Comparison of ENCODE assay signal across 25 cellular contexts in the genomic region with DNA sequence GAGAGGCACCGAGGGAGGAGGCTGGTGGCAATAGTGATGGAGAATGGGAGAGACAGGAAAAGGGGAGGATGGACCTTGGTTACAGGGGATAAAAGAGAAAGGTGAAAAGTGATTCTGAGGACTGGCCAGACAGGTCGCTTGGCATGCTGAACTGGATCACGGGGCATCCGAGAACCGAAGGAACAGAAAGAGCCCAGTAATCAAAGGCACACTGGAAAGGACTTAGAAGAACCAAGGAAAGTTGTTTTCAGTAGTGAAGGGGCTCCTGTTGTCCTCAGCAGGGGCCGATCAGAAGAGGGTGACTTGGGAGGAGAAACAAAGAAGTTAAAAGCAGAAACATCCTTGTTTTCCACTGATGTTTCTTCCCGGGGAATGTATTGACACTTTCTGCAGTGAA. TPM values are rescaled to one million over a fixed set of nuclear protein-coding genes. Genes with fewer than 3 reads are reported as not detected.
DNase-seq lines count a peak whose midpoint lies in the region; ATAC-seq and TF ChIP-seq lines count a peak whose summit lies in the region.
"Had no signal": no experiment of that assay in that cellular context is flagged by ENCODE, and none has a peak within 500 bp of the region (broad histone marks: within the 10 kb centered on the region; RNA-seq: fewer than 3 reads in every experiment).

No MANE protein-coding gene starts in this region.

- no peak for DNase-seq in activated CD4-positive, alpha-beta T cell treated with anti-CD3 and anti-CD28 coated beads, Interleukin-2, amount 10 ng/mL, durations not matched to agents 24 days and 14 days
- DNase-seq in activated CD4-positive, alpha-beta T cell treated with anti-CD3 and anti-CD28 coated beads, Interleukin-2, amount 50 U/mL, for 48 hours: no peak
- no peak for DNase-seq in activated CD8-positive, alpha-beta memory T cell treated with anti-CD3 and anti-CD28 coated beads, Interleukin-2, amount 10 ng/mL, durations not matched to agents 7 days and 5 days
- DNase-seq in lower lobe of right lung (no peak), osteocyte (ENCODE audit: extremely low spot score, unreplicated experiment) (no peak), NAMALWA (ENCODE audit: low spot score) (no peak)
- DNase-seq in stimulated activated naive B cell treated with anti-CD40 and anti-IgM and Interleukin-4, amounts not matched to agents 10 μg/mL and 1 μg/mL and 100 μg/mL, for 72 hours: no peak
- DNase-seq: 8988T; activated CD4-positive, alpha-beta T cell treated with anti-CD3 and anti-CD28 coated beads for 1 hour; activated naive CD4-positive, alpha-beta T cell treated with Interleukin-2 at 50 U/mL for 16 hours; anterior cingulate cortex; kidney; NCI-H1436; NCI-H526 treated with DMSO at 0.1 percent for 48 hours; OCI-M1; Right ventricle myocardium superior; stimulated activated CD4-positive, alpha-beta T cell treated with anti-CD3 and anti-CD28 coated beads, Interleukin-2, amount 100 ng/mL, for 24 hours; SW 1271; trophoblast cell had no signal

- H3K9me3 Mint-ChIP-seq in activated CD4-positive, alpha-beta T cell treated with anti-CD3 and anti-CD28 coated beads, Interleukin-2, amount 10 ng/mL, durations not matched to agents 24 days and 14 days: no peaks in the 10 kb centered on the region
- H3K9me3 Mint-ChIP-seq in activated CD8-positive, alpha-beta memory T cell treated with anti-CD3 and anti-CD28 coated beads, Interleukin-2, amount 10 ng/mL, durations not matched to agents 7 days and 5 days (ENCODE audit: low read depth): no peaks in the 10 kb centered on the region
- H3K9me3 Mint-ChIP-seq in stimulated activated naive B cell treated with anti-CD40 and anti-IgM and Interleukin-4, amounts not matched to agents 10 μg/mL and 1 μg/mL and 100 μg/mL, for 72 hours: no peaks in the 10 kb centered on the region
- H3K9me3 Mint-ChIP-seq in osteocyte (ENCODE audit: unreplicated experiment): no peaks in the 10 kb centered on the region
- H3K9me3 Mint-ChIP-seq: memory B cell; stimulated activated naive CD8-positive, alpha-beta T cell treated with anti-CD3 and anti-CD28 coated beads, Interleukin-15, Interleukin-2, amounts not matched to agents 100 ng/mL and 50 ng/mL, for 24 hours had no signal

- peak overlapping the region; percentile 18 for H3K27ac Mint-ChIP-seq in activated CD4-positive, alpha-beta T cell treated with anti-CD3 and anti-CD28 coated beads, Interleukin-2, amount 10 ng/mL, durations not matched to agents 24 days and 14 days
- H3K27ac Mint-ChIP-seq in activated CD8-positive, alpha-beta memory T cell treated with anti-CD3 and anti-CD28 coated beads, Interleukin-2, amount 10 ng/mL, durations not matched to agents 7 days and 5 days: peak overlapping the region; percentile 38
- H3K27ac Mint-ChIP-seq in stimulated activated naive B cell treated with anti-CD40 and anti-IgM and Interleukin-4, amounts not matched to agents 10 μg/mL and 1 μg/mL and 100 μg/mL, for 72 hours: peak overlapping the region; percentile 70
- no peak overlapping the region for H3K27ac Mint-ChIP-seq in osteocyte (ENCODE audit: unreplicated experiment)
- H3K27ac Mint-ChIP-seq: B cell; memory B cell; stimulated activated naive CD8-positive, alpha-beta T cell treated with anti-CD3 and anti-CD28 coated beads, Interleukin-15, Interleukin-2, amounts not matched to agents 100 ng/mL and 50 ng/mL, for 24 hours had no signal

- H3K4me3 Mint-ChIP-seq in activated CD4-positive, alpha-beta T cell treated with anti-CD3 and anti-CD28 coated beads, Interleukin-2, amount 10 ng/mL, durations not matched to agents 24 days and 14 days: no peak overlapping the region
- no peak overlapping the region for H3K4me3 Mint-ChIP-seq in activated CD8-positive, alpha-beta memory T cell treated with anti-CD3 and anti-CD28 coated beads, Interleukin-2, amount 10 ng/mL, durations not matched to agents 7 days and 5 days
- H3K4me3 Mint-ChIP-seq in stimulated activated naive B cell treated with anti-CD40 and anti-IgM and Interleukin-4, amounts not matched to agents 10 μg/mL and 1 μg/mL and 100 μg/mL, for 72 hours: no peak overlapping the region
- H3K4me3 Mint-ChIP-seq in osteocyte (ENCODE audit: unreplicated experiment): no peak overlapping the region
- H3K4me3 Mint-ChIP-seq: B cell; memory B cell; stimulated activated naive CD8-positive, alpha-beta T cell treated with anti-CD3 and anti-CD28 coated beads, Interleukin-15, Interleukin-2, amounts not matched to agents 100 ng/mL and 50 ng/mL, for 24 hours had no signal

- H3K27me3 ChIP-seq in lower lobe of right lung (ENCODE audit: low read depth): no peaks in the 10 kb centered on the region
- H3K27me3 ChIP-seq: gastroesophageal sphincter had no signal

- CTCF ChIA-PET in activated CD8-positive, alpha-beta memory T cell treated with anti-CD3 and anti-CD28 coated beads, Interleukin-2, amount 10 ng/mL, durations not matched to agents 7 days and 5 days (lab: Charles Lee): interaction anchor here (1.9 kb wide), 1 partner anchor 9 kb away, joined by 11 read pairs; no protein-coding TSS in a partner anchor

- peaks cover 20% of the 10 kb centered on the region for H3K4me1 Mint-ChIP-seq in activated CD4-positive, alpha-beta T cell treated with anti-CD3 and anti-CD28 coated beads, Interleukin-2, amount 10 ng/mL, durations not matched to agents 24 days and 14 days
- peaks cover 16% of the 10 kb centered on the region for H3K4me1 Mint-ChIP-seq in activated CD8-positive, alpha-beta memory T cell treated with anti-CD3 and anti-CD28 coated beads, Interleukin-2, amount 10 ng/mL, durations not matched to agents 7 days and 5 days
- peaks cover 22 to 27% of the 10 kb centered on the region in 2 donors for H3K4me1 Mint-ChIP-seq in stimulated activated naive B cell treated with anti-CD40 and anti-IgM and Interleukin-4, amounts not matched to agents 10 μg/mL and 1 μg/mL and 100 μg/mL, for 72 hours
- H3K4me1 Mint-ChIP-seq in osteocyte (ENCODE audit: unreplicated experiment): peaks cover 12% of the 10 kb centered on the region

- peak overlapping the region; percentile 78 for H3K27ac ChIP-seq in lower lobe of right lung

- intact Hi-C loops in activated CD4-positive, alpha-beta T cell treated with anti-CD3 and anti-CD28 coated beads, Interleukin-2, amount 10 ng/mL, durations not matched to agents 24 days and 14 days (cut with micrococcal nuclease): no loop called here
- intact Hi-C loops in lower lobe of right lung (cut with DNase I): no loop called here

- peaks cover 39% of the 10 kb centered on the region for H3K4me1 ChIP-seq in lower lobe of right lung
- H3K4me1 ChIP-seq: gastroesophageal sphincter had no signal

- no peak for ATAC-seq in activated CD8-positive, alpha-beta memory T cell treated with anti-CD3 and anti-CD28 coated beads, Interleukin-2, amount 10 ng/mL, durations not matched to agents 7 days and 5 days
- ATAC-seq in lower lobe of right lung (no peak), GM19397 (IDR thresholded peaks at IDR 0.05; ENCODE audit: unreplicated experiment) (no peak)
- ATAC-seq in stimulated activated naive B cell treated with anti-CD40 and anti-IgM and Interleukin-4, amounts not matched to agents 10 μg/mL and 1 μg/mL and 100 μg/mL, for 72 hours (replicated peaks): no peak
- ATAC-seq: gastroesophageal sphincter had no signal

- H3K9me3 ChIP-seq in lower lobe of right lung: no peaks in the 10 kb centered on the region
- H3K9me3 ChIP-seq: gastroesophageal sphincter had no signal

- TF ChIP-seq CTCF in lower lobe of right lung (IDR thresholded peaks at IDR 0.05) (no peak), osteocyte (IDR thresholded peaks at IDR 0.05) (no peak)

- no peak overlapping the region for H3K4me3 ChIP-seq in lower lobe of right lung
- H3K4me3 ChIP-seq: gastroesophageal sphincter, skin epidermis had no signal

- H3K27me3 Mint-ChIP-seq in activated CD4-positive, alpha-beta T cell treated with anti-CD3 and anti-CD28 coated beads, Interleukin-2, amount 10 ng/mL, durations not matched to agents 24 days and 14 days: no peaks in the 10 kb centered on the region
- H3K27me3 Mint-ChIP-seq in activated CD8-positive, alpha-beta memory T cell treated with anti-CD3 and anti-CD28 coated beads, Interleukin-2, amount 10 ng/mL, durations not matched to agents 7 days and 5 days: no peaks in the 10 kb centered on the region
- H3K27me3 Mint-ChIP-seq in stimulated activated naive B cell treated with anti-CD40 and anti-IgM and Interleukin-4, amounts not matched to agents 10 μg/mL and 1 μg/mL and 100 μg/mL, for 72 hours: peaks cover 5 to 16% of the 10 kb centered on the region in 2 donors
- H3K27me3 Mint-ChIP-seq in osteocyte (ENCODE audit: unreplicated experiment): peaks cover 31% of the 10 kb centered on the region
- H3K27me3 Mint-ChIP-seq: B cell; memory B cell; stimulated activated naive CD8-positive, alpha-beta T cell treated with anti-CD3 and anti-CD28 coated beads, Interleukin-15, Interleukin-2, amounts not matched to agents 100 ng/mL and 50 ng/mL, for 24 hours had no signal

- H3K36me3 Mint-ChIP-seq in activated CD4-positive, alpha-beta T cell treated with anti-CD3 and anti-CD28 coated beads, Interleukin-2, amount 10 ng/mL, durations not matched to agents 24 days and 14 days (ENCODE audit: low read depth): peaks cover 69% of the 10 kb centered on the region
- peaks cover 63% of the 10 kb centered on the region for H3K36me3 Mint-ChIP-seq in activated CD8-positive, alpha-beta memory T cell treated with anti-CD3 and anti-CD28 coated beads, Interleukin-2, amount 10 ng/mL, durations not matched to agents 7 days and 5 days
- peaks cover 1 to 29% of the 10 kb centered on the region in 2 donors for H3K36me3 Mint-ChIP-seq in stimulated activated naive B cell treated with anti-CD40 and anti-IgM and Interleukin-4, amounts not matched to agents 10 μg/mL and 1 μg/mL and 100 μg/mL, for 72 hours
- no peaks in the 10 kb centered on the region for H3K36me3 Mint-ChIP-seq in osteocyte (ENCODE audit: unreplicated experiment)
- H3K36me3 Mint-ChIP-seq: memory B cell had no signal

- peaks cover 4% of the 10 kb centered on the region for H3K36me3 ChIP-seq in lower lobe of right lung
- H3K36me3 ChIP-seq: gastroesophageal sphincter had no signal

RNA-seq across cellular contexts. Expression of gene SYTL3, which starts 18.9 kb away (rescaled TPM):
- total RNA-seq in activated CD4-positive, alpha-beta T cell treated with anti-CD3 and anti-CD28 coated beads, Interleukin-2, amount 10 ng/mL, durations not matched to agents 24 days and 14 days: 102 and 106 TPM in 2 replicates
- total RNA-seq in activated CD8-positive, alpha-beta memory T cell treated with anti-CD3 and anti-CD28 coated beads, Interleukin-2, amount 10 ng/mL, durations not matched to agents 7 days and 5 days: 100 to 1,000 TPM; 106 to 112 TPM
- 13.9 TPM for total RNA-seq in lower lobe of right lung
- total RNA-seq in osteocyte: 0.31 and 0.48 TPM in 2 replicates

RNA-seq across cellular contexts. Expression of gene DYNLT1, which starts 24.2 kb away (rescaled TPM):
- total RNA-seq in activated CD4-positive, alpha-beta T cell treated with anti-CD3 and anti-CD28 coated beads, Interleukin-2, amount 10 ng/mL, durations not matched to agents 24 days and 14 days: 103 and 110 TPM in 2 replicates
- 100 to 1,000 TPM; 109 to 120 TPM for total RNA-seq in activated CD8-positive, alpha-beta memory T cell treated with anti-CD3 and anti-CD28 coated beads, Interleukin-2, amount 10 ng/mL, durations not matched to agents 7 days and 5 days
- total RNA-seq in lower lobe of right lung: 101 TPM
- 116 and 118 TPM in 2 replicates for total RNA-seq in osteocyte

Comparison
In these comparisons a context has a peak if more than half of its experiments do, and no peak if none do; other contexts are left out.
1. RNA of gene SYTL3, which starts 18.9 kb away (total RNA-seq): 106 to 112 TPM in activated CD8-positive, alpha-beta memory T cell treated with anti-CD3 and anti-CD28 coated beads, Interleukin-2, amount 10 ng/mL, durations not matched to agents 7 days and 5 days, 102 to 106 TPM in activated CD4-positive, alpha-beta T cell treated with anti-CD3 and anti-CD28 coated beads, Interleukin-2, amount 10 ng/mL, durations not matched to agents 24 days and 14 days and 13.9 TPM in lower lobe of right lung (single experiment); 0.31 to 0.48 TPM in osteocyte; every median in the first group is over 10 times any median in the second.